Comparison of ENCODE assay signal across 1 cellular context in the genomic region with DNA sequence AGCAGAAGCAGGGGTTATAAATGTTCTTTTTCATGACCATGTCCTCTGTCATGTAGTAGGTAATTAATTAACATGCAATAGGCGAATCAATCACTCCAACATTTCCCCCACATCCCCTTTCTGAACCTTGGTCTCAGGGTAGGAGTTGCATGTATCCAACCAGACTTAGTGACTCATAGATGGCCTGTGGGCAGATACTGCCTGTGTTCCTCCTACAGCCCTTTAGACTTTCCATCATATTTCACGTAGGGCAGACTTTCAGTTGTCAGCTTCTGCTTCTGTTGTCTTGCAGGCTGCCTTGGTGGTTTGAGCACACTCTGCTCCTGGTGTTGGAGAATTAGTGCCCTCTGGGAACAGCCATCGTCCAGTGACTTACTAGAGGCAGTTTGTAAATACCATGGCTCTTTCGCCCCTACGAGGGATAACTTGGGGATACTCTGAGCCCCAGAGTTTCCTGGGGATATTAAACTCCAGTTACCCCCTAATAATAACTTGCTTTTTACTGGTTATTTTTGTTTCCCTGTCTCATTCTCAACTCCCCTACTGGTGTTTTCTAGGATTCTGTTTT.
TF ChIP-seq lines count a peak whose summit lies in the region.

No MANE protein-coding gene starts in this region.

TF ChIP-seq in K562, 482 proteins besides CTCF, POLR2A, EP300 and RAD21 (continued from another document and continues in another):
- TF ChIP-seq, protein P1, sequence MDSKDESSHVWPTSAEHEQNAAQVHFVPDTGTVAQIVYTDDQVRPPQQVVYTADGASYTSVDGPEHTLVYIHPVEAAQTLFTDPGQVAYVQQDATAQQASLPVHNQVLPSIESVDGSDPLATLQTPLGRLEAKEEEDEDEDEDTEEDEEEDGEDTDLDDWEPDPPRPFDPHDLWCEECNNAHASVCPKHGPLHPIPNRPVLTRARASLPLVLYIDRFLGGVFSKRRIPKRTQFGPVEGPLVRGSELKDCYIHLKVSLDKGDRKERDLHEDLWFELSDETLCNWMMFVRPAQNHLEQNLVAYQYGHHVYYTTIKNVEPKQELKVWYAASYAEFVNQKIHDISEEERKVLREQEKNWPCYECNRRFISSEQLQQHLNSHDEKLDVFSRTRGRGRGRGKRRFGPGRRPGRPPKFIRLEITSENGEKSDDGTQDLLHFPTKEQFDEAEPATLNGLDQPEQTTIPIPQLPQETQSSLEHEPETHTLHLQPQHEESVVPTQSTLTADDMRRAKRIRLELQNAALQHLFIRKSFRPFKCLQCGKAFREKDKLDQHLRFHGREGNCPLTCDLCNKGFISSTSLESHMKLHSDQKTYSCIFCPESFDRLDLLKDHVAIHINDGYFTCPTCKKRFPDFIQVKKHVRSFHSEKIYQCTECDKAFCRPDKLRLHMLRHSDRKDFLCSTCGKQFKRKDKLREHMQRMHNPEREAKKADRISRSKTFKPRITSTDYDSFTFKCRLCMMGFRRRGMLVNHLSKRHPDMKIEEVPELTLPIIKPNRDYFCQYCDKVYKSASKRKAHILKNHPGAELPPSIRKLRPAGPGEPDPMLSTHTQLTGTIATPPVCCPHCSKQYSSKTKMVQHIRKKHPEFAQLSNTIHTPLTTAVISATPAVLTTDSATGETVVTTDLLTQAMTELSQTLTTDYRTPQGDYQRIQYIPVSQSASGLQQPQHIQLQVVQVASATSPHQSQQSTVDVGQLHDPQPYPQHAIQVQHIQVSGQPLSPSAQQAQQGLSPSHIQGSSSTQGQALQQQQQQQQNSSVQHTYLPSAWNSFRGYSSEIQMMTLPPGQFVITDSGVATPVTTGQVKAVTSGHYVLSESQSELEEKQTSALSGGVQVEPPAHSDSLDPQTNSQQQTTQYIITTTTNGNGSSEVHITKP (IDR thresholded peaks at IDR 0.05; ENCODE audit: partially characterized antibody), result no peak
- TF ChIP-seq YY1 (IDR thresholded peaks at IDR 0.05; ENCODE audit: borderline replicate concordance in 1 of 3, control insufficient read depth in 1 of 3, extremely low read depth in 1 of 3, insufficient read depth in 3 of 3, insufficient read length in 1 of 3, insufficient replicate concordance in 2 of 3, low read depth in 1 of 3, low read length in 2 of 3) (no peak), C11orf30 (IDR thresholded peaks at IDR 0.05; ENCODE audit: low read depth) (no peak), MEF2D (tag; conservative IDR thresholded peaks at IDR 0.05; ENCODE audit: low read depth) (0 out of 2 replicates have a peak, but pooled peaks have one; percentile 31), PHF20 (IDR thresholded peaks at IDR 0.05; ENCODE audit: partially characterized antibody) (no peak), ESRRB (CRISPR knock-in tag; IDR thresholded peaks at IDR 0.05; ENCODE audit: borderline replicate concordance) (no peak), ZBTB8A (IDR thresholded peaks at IDR 0.05; ENCODE audit: partially characterized antibody) (no peak), SMAD4 (CRISPR knock-in tag; conservative IDR thresholded peaks at IDR 0.05) (peak; percentile 27; the same call in 1 of the 2 replicates), DACH1 (IDR thresholded peaks at IDR 0.05; ENCODE audit: partially characterized antibody) (no peak), NFXL1 (CRISPR knock-in tag; IDR thresholded peaks at IDR 0.05) (no peak), CREM (IDR thresholded peaks at IDR 0.05; ENCODE audit: low read depth) (peak; percentile 52; the same call in 1 of the 2 replicates), DDX20 (tag; IDR thresholded peaks at IDR 0.05; ENCODE audit: low read depth) (no peak), UBTF (IDR thresholded peaks at IDR 0.05; ENCODE audit: borderline replicate concordance in 1 of 2, low read depth in 2 of 2, low read length in 2 of 2) (0 out of 4 replicates have a peak, but pooled peaks of 1 of the 2 experiments have one; percentile 29), NCOA2 (IDR thresholded peaks at IDR 0.05; ENCODE audit: partially characterized antibody in 2 of 2) (no peak), NBN (IDR thresholded peaks at IDR 0.05; ENCODE audit: low read depth) (no peak), ZSCAN32 (CRISPR knock-in tag; IDR thresholded peaks at IDR 0.05) (0 out of 2 replicates have a peak, but pooled peaks have one; percentile 7), PKNOX1 (IDR thresholded peaks at IDR 0.05) (peak; percentile 55), NCOR1 (IDR thresholded peaks at IDR 0.05) (peak; percentile 26; the same call in 1 of the 2 replicates), HNRNPH1 (optimal IDR thresholded peaks at IDR 0.05; ENCODE audit: low read depth, low read length) (no peak), JUN (IDR thresholded peaks at IDR 0.05; ENCODE audit: borderline replicate concordance, low read depth, low read length) (peak; percentile 43; the same call in 1 of the 2 replicates), JUN (CRISPR knock-in tag; IDR thresholded peaks at IDR 0.05; ENCODE audit: borderline replicate concordance) (0 out of 2 replicates have a peak, but pooled peaks have one; percentile 25), SMARCA4 (IDR thresholded peaks at IDR 0.05) (peak; percentile 42; the same call in 1 of the 2 replicates), CSDE1 (IDR thresholded peaks at IDR 0.05) (no peak), TEAD4 (IDR thresholded peaks at IDR 0.05; ENCODE audit: low read length) (peak; percentile 36; the same call in 1 of the 2 replicates), TEAD4 (CRISPR knock-in tag; IDR thresholded peaks at IDR 0.05; ENCODE audit: borderline replicate concordance) (no peak), ZNF408 (CRISPR knock-in tag; IDR thresholded peaks at IDR 0.05; ENCODE audit: low read depth) (no peak), DPF2 (IDR thresholded peaks at IDR 0.05) (peak; percentile 58), ZBTB17 (CRISPR knock-in tag; IDR thresholded peaks at IDR 0.05) (0 out of 2 replicates have a peak, but pooled peaks have one; percentile 55), CHAMP1 (IDR thresholded peaks at IDR 0.05) (0 out of 2 replicates have a peak, but pooled peaks have one; percentile 39), KDM4B (IDR thresholded peaks at IDR 0.05; ENCODE audit: borderline replicate concordance in 2 of 2, low read depth in 1 of 2) (no peak), EZH2 (IDR thresholded peaks at IDR 0.05; ENCODE audit: borderline replicate concordance, low read depth, low read length) (no peak), SMAD2 (IDR thresholded peaks at IDR 0.05; ENCODE audit: low read depth, low read length) (no peak), ZNF780A (CRISPR knock-in tag; IDR thresholded peaks at IDR 0.05) (no peak), ZNF395 (CRISPR knock-in tag; IDR thresholded peaks at IDR 0.05) (no peak), BRD4 (IDR thresholded peaks at IDR 0.05) (peak; percentile 21), ZNF41 (CRISPR knock-in tag; conservative IDR thresholded peaks at IDR 0.05) (no peak), POLR3A (IDR thresholded peaks at IDR 0.05; ENCODE audit: borderline replicate concordance, extremely low read depth, insufficient read depth, insufficient read length) (no peak), ZNF785 (CRISPR knock-in tag; IDR thresholded peaks at IDR 0.05) (no peak), ZNF324 (CRISPR knock-in tag; IDR thresholded peaks at IDR 0.05) (no peak), ZNF766 (CRISPR knock-in tag; conservative IDR thresholded peaks at IDR 0.05) (peak; percentile 58; the same call in 1 of the 2 replicates), EGR1 (conservative IDR thresholded peaks at IDR 0.05) (peak; percentile 42; the same call in 1 of the 2 replicates), BRD9 (IDR thresholded peaks at IDR 0.05; ENCODE audit: low read depth, partially characterized antibody) (peak; percentile 15), RNF2 (IDR thresholded peaks at IDR 0.05) (peak; percentile 52; the same call in 1 of the 2 replicates), HES1 (IDR thresholded peaks at IDR 0.05; ENCODE audit: low read depth) (no peak), JUNB (CRISPR knock-in tag; conservative IDR thresholded peaks at IDR 0.05) (peak; percentile 17; the same call in 1 of the 2 replicates), NELFE (IDR thresholded peaks at IDR 0.05; ENCODE audit: insufficient read depth, insufficient read length) (no peak)
- TF ChIP-seq, protein P2, sequence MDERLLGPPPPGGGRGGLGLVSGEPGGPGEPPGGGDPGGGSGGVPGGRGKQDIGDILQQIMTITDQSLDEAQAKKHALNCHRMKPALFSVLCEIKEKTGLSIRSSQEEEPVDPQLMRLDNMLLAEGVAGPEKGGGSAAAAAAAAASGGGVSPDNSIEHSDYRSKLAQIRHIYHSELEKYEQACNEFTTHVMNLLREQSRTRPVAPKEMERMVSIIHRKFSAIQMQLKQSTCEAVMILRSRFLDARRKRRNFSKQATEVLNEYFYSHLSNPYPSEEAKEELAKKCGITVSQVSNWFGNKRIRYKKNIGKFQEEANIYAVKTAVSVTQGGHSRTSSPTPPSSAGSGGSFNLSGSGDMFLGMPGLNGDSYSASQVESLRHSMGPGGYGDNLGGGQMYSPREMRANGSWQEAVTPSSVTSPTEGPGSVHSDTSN (CRISPR knock-in tag; IDR thresholded peaks at IDR 0.05; ENCODE audit: low read depth), result no peak
- TF ChIP-seq, protein P2 (tag; conservative IDR thresholded peaks at IDR 0.05; ENCODE audit: low read depth), result peak; percentile 64
- TF ChIP-seq, protein P3, sequence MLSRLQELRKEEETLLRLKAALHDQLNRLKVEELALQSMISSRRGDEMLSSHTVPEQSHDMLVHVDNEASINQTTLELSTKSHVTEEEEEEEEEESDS (CRISPR knock-in tag; IDR thresholded peaks at IDR 0.05), result no peak
- TF ChIP-seq, protein P4, sequence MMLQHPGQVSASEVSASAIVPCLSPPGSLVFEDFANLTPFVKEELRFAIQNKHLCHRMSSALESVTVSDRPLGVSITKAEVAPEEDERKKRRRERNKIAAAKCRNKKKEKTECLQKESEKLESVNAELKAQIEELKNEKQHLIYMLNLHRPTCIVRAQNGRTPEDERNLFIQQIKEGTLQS (IDR thresholded peaks at IDR 0.05), result peak; percentile 76
- TF ChIP-seq, protein P4 (CRISPR knock-in tag; conservative IDR thresholded peaks at IDR 0.05), result no peak
